Comparison of ENCODE assay signal across 9 cellular contexts in the genomic region with DNA sequence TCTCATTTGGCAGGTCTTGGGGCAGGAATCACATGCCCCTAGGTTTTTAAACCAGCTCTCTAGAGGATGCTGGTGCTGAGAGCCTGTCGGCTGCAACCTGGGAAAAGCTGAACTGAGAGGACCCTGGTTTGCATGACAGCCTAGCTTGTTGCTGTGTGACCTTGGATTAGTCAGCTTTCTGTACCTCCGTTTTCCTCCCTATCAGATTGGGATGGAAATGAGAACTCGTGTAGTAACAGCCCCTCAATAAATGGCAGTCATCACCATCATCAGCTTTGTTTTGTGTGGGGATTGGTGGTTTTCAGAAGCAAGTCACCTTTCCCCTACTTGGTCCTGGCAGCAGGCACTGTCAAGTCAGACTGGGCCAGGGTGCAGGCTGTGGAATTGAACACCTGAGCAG.
DNase-seq lines count a peak whose midpoint lies in the region; ATAC-seq and TF ChIP-seq lines count a peak whose summit lies in the region.
"Had no signal": no experiment of that assay in that cellular context is flagged by ENCODE, and none has a peak within 500 bp of the region (broad histone marks: within the 10 kb centered on the region; RNA-seq: fewer than 3 reads in every experiment).

No MANE protein-coding gene starts in this region.

- in situ Hi-C loops in gastrocnemius medialis (cut with MboI; ENCODE audit: low sequenced_read_pairs in 4 of 4): loop anchor here in 1 of 4 donors (10.0 kb wide), 1 partner anchor 139 kb away; a partner anchor contains a TSS

- POLR2A ChIA-PET in RWPE1 (lab: Yijun Ruan, JAX; ENCODE audit: low non-redundant PET): interaction anchor here (0.7 kb wide), 2 partner anchors 56 to 58 kb away, joined by 3 read pairs; no protein-coding TSS in a partner anchor

- no peak overlapping the region for H3K9ac ChIP-seq in endodermal cell (ENCODE audit: extremely low read depth, low read length, poor library complexity, severe bottlenecking)

- H3K4me1 Mint-ChIP-seq in Calu3 (ENCODE audit: low read depth, unreplicated experiment) (peaks cover 82% of the 10 kb centered on the region), endodermal cell (peaks cover 45% of the 10 kb centered on the region)

- H3K4me1 ChIP-seq in endodermal cell (ENCODE audit: control insufficient read depth, insufficient read depth, low read length): peaks cover 33% of the 10 kb centered on the region
- peaks cover 79 to 82% of the 10 kb centered on the region in 2 donors for H3K4me1 ChIP-seq in gastrocnemius medialis

- H3K36me3 Mint-ChIP-seq in Calu3 (ENCODE audit: insufficient read depth, unreplicated experiment): peaks cover 24% of the 10 kb centered on the region
- H3K36me3 Mint-ChIP-seq in endodermal cell (ENCODE audit: low read depth): peaks cover 12% of the 10 kb centered on the region

- H3K9me3 ChIP-seq in endodermal cell (ENCODE audit: control insufficient read depth, low read length): no peaks in the 10 kb centered on the region
- no peaks in the 10 kb centered on the region for H3K9me3 ChIP-seq in gastrocnemius medialis

- 92 to 93% methylated on average over 2 of the region's 3 CpGs for WGBS in endodermal cell (ENCODE audit: insufficient coverage in 1 of 2, insufficient read length in 1 of 2), 2 experiments

- peak overlapping the region; percentile 91 for H3K27ac ChIP-seq in RWPE1
- peak overlapping the region; percentile 21 for H3K27ac ChIP-seq in endodermal cell (ENCODE audit: low read depth, low read length)
- peak overlapping the region; percentile 99 to 100 (median 100) for H3K27ac ChIP-seq in gastrocnemius medialis

- H3K27me3 ChIP-seq in endodermal cell (ENCODE audit: control insufficient read depth, insufficient read depth, low read length, poor library complexity, severe bottlenecking): no peaks in the 10 kb centered on the region
- H3K27me3 ChIP-seq in gastrocnemius medialis: no peaks in the 10 kb centered on the region

- H3K9me3 Mint-ChIP-seq in Calu3 (ENCODE audit: low read depth, unreplicated experiment): no peaks in the 10 kb centered on the region
- no peaks in the 10 kb centered on the region for H3K9me3 Mint-ChIP-seq in endodermal cell

- ATAC-seq in gastrocnemius medialis: no peak
- no peak for ATAC-seq in GM18502 (IDR thresholded peaks at IDR 0.05; ENCODE audit: poor library complexity, unreplicated experiment)
- no peak for ATAC-seq in GM18498 (IDR thresholded peaks at IDR 0.05; ENCODE audit: unreplicated experiment)

- H3K27ac Mint-ChIP-seq in Calu3 (ENCODE audit: unreplicated experiment) (peak overlapping the region; percentile 7), endodermal cell (peak overlapping the region; percentile 45)

- no peak for TF ChIP-seq POLR2A in gastrocnemius medialis (IDR thresholded peaks at IDR 0.05)

- H3K4me3 ChIP-seq in endodermal cell (ENCODE audit: low read length) (no peak overlapping the region), gastrocnemius medialis (no peak overlapping the region)

- DNase-seq in Calu3 (no peak), RWPE1 (ENCODE audit: low spot score) (no peak), endodermal cell (no peak), gastrocnemius medialis (no peak), NCI-H2171 (lab: John Stamatoyannopoulos, UW) (no peak), hippocampal formation (lab: John Stamatoyannopoulos, UW) (no peak)
- DNase-seq: KG1 had no signal

- CTCF ChIA-PET in Calu3 (lab: Charles Lee): interaction anchor here (0.8 to 1.0 kb wide), 2 partner anchors 14 to 17 kb away, joined by 3 to 5 read pairs; no protein-coding TSS in a partner anchor
- CTCF ChIA-PET in RWPE1 (lab: Yijun Ruan, JAX): interaction anchor here (0.6 to 1.2 kb wide), 4 partner anchors 22 to 475 kb away, joined by 3 read pairs; no protein-coding TSS in a partner anchor

- intact Hi-C loops in Calu3 (cut with micrococcal nuclease; ENCODE audit: unreplicated experiment): no loop called here
- intact Hi-C loops in gastrocnemius medialis (cut with DNase I; ENCODE audit: low total_unique reads): loop anchor here (10.0 kb wide), 2 partner anchors 279 to 1059 kb away; a partner anchor contains a TSS

- BruUV-seq in Calu3 (replicated peaks; lab: Mats Ljungman, UMichigan): no TSS peak

- H3K4me3 Mint-ChIP-seq in Calu3 (ENCODE audit: low read depth, unreplicated experiment) (peak overlapping the region; percentile 2), endodermal cell (peak overlapping the region; percentile 36)

- TF ChIP-seq CTCF in Calu3 (IDR thresholded peaks at IDR 0.05; ENCODE audit: unreplicated experiment) (no peak), RWPE1 (conservative IDR thresholded peaks at IDR 0.05; ENCODE audit: low read depth) (no peak), endodermal cell (conservative IDR thresholded peaks at IDR 0.05) (no peak), gastrocnemius medialis (IDR thresholded peaks at IDR 0.05 in 4 of 5, conservative IDR thresholded peaks at IDR 0.05 in 1 of 5) (no peak)

- peaks cover 40% of the 10 kb centered on the region for H3K36me3 ChIP-seq in endodermal cell (ENCODE audit: control insufficient read depth, insufficient read depth, low read length)
- H3K36me3 ChIP-seq in gastrocnemius medialis: no peaks in the 10 kb centered on the region

- no peaks in the 10 kb centered on the region for H3K27me3 Mint-ChIP-seq in Calu3 (ENCODE audit: unreplicated experiment)
- no peaks in the 10 kb centered on the region for H3K27me3 Mint-ChIP-seq in endodermal cell (ENCODE audit: insufficient read depth)

Comparison
In these comparisons a context has a peak if more than half of its experiments do, and no peak if none do; other contexts are left out.
1. H3K27ac ChIP-seq: peak in every context shown above with its lines; median percentile 100 in gastrocnemius medialis; 91 in RWPE1; 21 in endodermal cell.